In genomic region chr21:46122758-46123683, GRCh38 we compare ENCODE assay signal across 19 cellular contexts. TPM values are rescaled to one million over a fixed set of nuclear protein-coding genes. Genes with fewer than 3 reads are reported as not detected.
DNase-seq lines count a peak whose midpoint lies in the region; ATAC-seq and TF ChIP-seq lines count a peak whose summit lies in the region.
"Had no signal": no experiment of that assay in that cellular context is flagged by ENCODE, and none has a peak within 500 bp of the region (broad histone marks: within the 10 kb centered on the region; RNA-seq: fewer than 3 reads in every experiment).

No MANE protein-coding gene starts in this region.

- intact Hi-C loops in sciatic nerve (cut with DNase I): no loop called here

- no peak overlapping the region for H3K4me3 ChIP-seq in MG63
- H3K4me3 ChIP-seq in fibroblast of mammary gland (ENCODE audit: control insufficient read depth, low read depth, low read length): no peak overlapping the region
- H3K4me3 ChIP-seq: A549, GM23338, lung had no signal

- no peaks in the 10 kb centered on the region for H3K27me3 Mint-ChIP-seq in activated CD8-positive, alpha-beta memory T cell treated with anti-CD3 and anti-CD28 coated beads, Interleukin-2, amount 10 ng/mL, durations not matched to agents 7 days and 5 days
- H3K27me3 Mint-ChIP-seq: CD4-positive, alpha-beta memory T cell; effector memory CD8-positive, alpha-beta T cell had no signal

- no peak overlapping the region for H3K27ac Mint-ChIP-seq in activated CD8-positive, alpha-beta memory T cell treated with anti-CD3 and anti-CD28 coated beads, Interleukin-2, amount 10 ng/mL, durations not matched to agents 7 days and 5 days
- H3K27ac Mint-ChIP-seq: activated CD8-positive, alpha-beta T cell treated with anti-CD3 and anti-CD28 coated beads, Interleukin-2, amount 10 ng/mL, durations not matched to agents 7 days and 5 days; CD4-positive, alpha-beta memory T cell; GM23338; nephron had no signal

- peak; percentile 18 for DNase-seq in activated CD8-positive, alpha-beta memory T cell treated with anti-CD3 and anti-CD28 coated beads, Interleukin-2, amount 10 ng/mL, durations not matched to agents 7 days and 5 days
- DNase-seq in activated CD8-positive, alpha-beta memory T cell treated with anti-CD3 and anti-CD28 coated beads for 24 hours: no peak
- DNase-seq in MG63 (peak; percentile 0), fibroblast of mammary gland (ENCODE audit: low read depth) (peak; percentile 34), sciatic nerve (ENCODE audit: low spot score) (peak; percentile 33), NCI-H1694 treated with DMSO at 0.1 percent for 48 hours (lab: John Stamatoyannopoulos, UW) (no peak)
- no peak for DNase-seq in stimulated activated CD4-positive, alpha-beta T cell treated with anti-CD3 and anti-CD28 coated beads, Interleukin-4, amount 100 ng/mL, for 4 hours
- DNase-seq: activated CD8-positive, alpha-beta T cell treated with anti-CD3 and anti-CD28 coated beads, Interleukin-2, amount 10 ng/mL, durations not matched to agents 7 days and 5 days; effector memory CD8-positive, alpha-beta T cell; NCI-H2029; NCI-H524; trophoblast cell had no signal

- no peaks in the 10 kb centered on the region for H3K9me3 ChIP-seq in MG63
- H3K9me3 ChIP-seq: A549 had no signal

- H3K4me3 Mint-ChIP-seq in activated CD8-positive, alpha-beta memory T cell treated with anti-CD3 and anti-CD28 coated beads, Interleukin-2, amount 10 ng/mL, durations not matched to agents 7 days and 5 days: no peak overlapping the region
- H3K4me3 Mint-ChIP-seq: activated CD8-positive, alpha-beta T cell treated with anti-CD3 and anti-CD28 coated beads, Interleukin-2, amount 10 ng/mL, durations not matched to agents 7 days and 5 days; CD4-positive, alpha-beta memory T cell; effector memory CD8-positive, alpha-beta T cell; GM23338; nephron had no signal

- no peaks in the 10 kb centered on the region for H3K4me1 Mint-ChIP-seq in activated CD8-positive, alpha-beta memory T cell treated with anti-CD3 and anti-CD28 coated beads, Interleukin-2, amount 10 ng/mL, durations not matched to agents 7 days and 5 days
- H3K4me1 Mint-ChIP-seq: GM23338 had no signal

- H3K9me3 Mint-ChIP-seq in activated CD8-positive, alpha-beta memory T cell treated with anti-CD3 and anti-CD28 coated beads, Interleukin-2, amount 10 ng/mL, durations not matched to agents 7 days and 5 days (ENCODE audit: low read depth): no peaks in the 10 kb centered on the region
- H3K9me3 Mint-ChIP-seq: CD4-positive, alpha-beta memory T cell; effector memory CD8-positive, alpha-beta T cell; GM23338; nephron had no signal

- no peaks in the 10 kb centered on the region for H3K27me3 ChIP-seq in MG63

- ATAC-seq in activated CD8-positive, alpha-beta memory T cell treated with anti-CD3 and anti-CD28 coated beads, Interleukin-2, amount 10 ng/mL, durations not matched to agents 7 days and 5 days: no peak
- ATAC-seq in sciatic nerve (no peak), GM19351 (IDR thresholded peaks at IDR 0.05; ENCODE audit: unreplicated experiment) (no peak)
- ATAC-seq: activated CD8-positive, alpha-beta T cell treated with anti-CD3 and anti-CD28 coated beads, Interleukin-2, amount 10 ng/mL, durations not matched to agents 7 days and 5 days; effector memory CD8-positive, alpha-beta T cell; GM23338 had no signal

- H3K36me3 ChIP-seq in MG63: peaks cover 97% of the 10 kb centered on the region

- no peak for TF ChIP-seq CTCF in fibroblast of mammary gland (conservative IDR thresholded peaks at IDR 0.05; ENCODE audit: control insufficient read depth, insufficient read depth, low read depth, low read length)

- H3K36me3 Mint-ChIP-seq in activated CD8-positive, alpha-beta memory T cell treated with anti-CD3 and anti-CD28 coated beads, Interleukin-2, amount 10 ng/mL, durations not matched to agents 7 days and 5 days: no peaks in the 10 kb centered on the region
- H3K36me3 Mint-ChIP-seq: CD4-positive, alpha-beta memory T cell had no signal

- CTCF ChIA-PET in activated CD8-positive, alpha-beta memory T cell treated with anti-CD3 and anti-CD28 coated beads, Interleukin-2, amount 10 ng/mL, durations not matched to agents 7 days and 5 days (lab: Charles Lee): no interaction called here

RNA-seq across cellular contexts. Expression of gene COL6A2, which starts 25.1 kb away (rescaled TPM):
- total RNA-seq in activated CD8-positive, alpha-beta memory T cell treated with anti-CD3 and anti-CD28 coated beads, Interleukin-2, amount 10 ng/mL, durations not matched to agents 7 days and 5 days: 10 to 100 TPM in 1 of 2 experiments, 1 to 10 TPM in 1; 5.0 to 17.9 TPM
- total RNA-seq in MG63 (2014; rRNA removed; shearing (Covaris generic); ENCODE audit: low replicate concordance): 949 and 1,198 TPM in 2 replicates
- total RNA-seq in sciatic nerve: 397 TPM

RNA-seq across cellular contexts. Expression of gene FTCD, which starts 32.4 kb away (rescaled TPM):
- total RNA-seq in activated CD8-positive, alpha-beta memory T cell treated with anti-CD3 and anti-CD28 coated beads, Interleukin-2, amount 10 ng/mL, durations not matched to agents 7 days and 5 days: not detected
- not detected in 2 replicates for total RNA-seq in MG63 (2014; rRNA removed; shearing (Covaris generic); ENCODE audit: low replicate concordance)
- total RNA-seq in sciatic nerve: 2.9 TPM
- total RNA-seq: MCF 10A had no signal

Comparison
In these comparisons a context has a peak if more than half of its experiments do, and no peak if none do; other contexts are left out.
1. DNase-seq: peak in activated CD8-positive, alpha-beta memory T cell treated with anti-CD3 and anti-CD28 coated beads, Interleukin-2, amount 10 ng/mL, durations not matched to agents 7 days and 5 days (single experiment), MG63 (single experiment), fibroblast of mammary gland (single experiment) and sciatic nerve (single experiment); none in activated CD8-positive, alpha-beta memory T cell treated with anti-CD3 and anti-CD28 coated beads for 24 hours (single experiment), NCI-H1694 treated with DMSO at 0.1 percent for 48 hours (single experiment) and stimulated activated CD4-positive, alpha-beta T cell treated with anti-CD3 and anti-CD28 coated beads, Interleukin-4, amount 100 ng/mL, for 4 hours (0 of 2).
2. RNA of gene COL6A2, which starts 25.1 kb away (total RNA-seq): 949 to 1,198 TPM in MG63 and 397 TPM in sciatic nerve (single experiment); 5.0 to 17.9 TPM in activated CD8-positive, alpha-beta memory T cell treated with anti-CD3 and anti-CD28 coated beads, Interleukin-2, amount 10 ng/mL, durations not matched to agents 7 days and 5 days; every median in the first group is over 10 times any median in the second.